ENCODE assay signal across 24 cellular contexts in the genomic region with DNA sequence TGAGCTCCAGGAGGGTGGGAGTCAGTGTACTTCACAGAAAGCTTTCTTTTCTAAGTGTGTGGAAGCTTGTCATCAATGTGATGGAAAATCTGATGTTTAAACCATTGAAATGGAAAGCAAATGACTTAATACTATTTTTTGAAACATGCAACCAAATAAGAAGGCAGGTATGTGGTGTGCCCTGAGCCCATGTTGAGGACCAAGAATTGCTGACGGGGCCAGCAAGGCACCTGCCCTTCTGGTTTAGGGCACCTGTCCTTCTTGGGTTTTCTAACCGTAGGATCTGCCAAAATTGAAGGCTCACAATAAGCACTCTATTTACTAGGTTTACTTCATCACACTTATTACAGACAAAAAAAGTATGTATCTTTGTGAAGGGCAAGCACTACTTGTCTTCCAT.
"Had no signal": no experiment of that assay in that cellular context is flagged by ENCODE, and none has a peak within 500 bp of the region (broad histone marks: within the 10 kb centered on the region; RNA-seq: fewer than 3 reads in every experiment).

No MANE protein-coding gene starts in this region.

- H3K4me1 ChIP-seq: colonic mucosa, esophagus squamous epithelium, gastrocnemius medialis, heart right ventricle, left lung, lower lobe of right lung had no signal

- ATAC-seq: effector memory CD8-positive, alpha-beta T cell; esophagus mucosa; gastrocnemius medialis; heart right ventricle; left cardiac atrium; left lung; left ventricle myocardium superior; lower lobe of right lung had no signal

- H3K4me3 ChIP-seq: colonic mucosa, esophagus squamous epithelium, gastrocnemius medialis, heart right ventricle, left lung, lower lobe of right lung had no signal

- DNase-seq: colonic mucosa; cortex of kidney; effector CD8-positive, alpha-beta T cell; effector memory CD8-positive, alpha-beta T cell; endodermal cell; erythroblast; esophagus squamous epithelium; foreskin fibroblast; foreskin melanocyte; gastrocnemius medialis; glutamatergic neuron; head of caudate nucleus; heart right ventricle; hippocampal formation; left cardiac atrium; left lung; left ventricle myocardium superior; lower lobe of right lung; midbrain had no signal

- FAIRE-seq: endometrium, islet of Langerhans, keratinocyte had no signal

- H3K27ac ChIP-seq: colonic mucosa, epithelial cell of prostate, esophagus squamous epithelium, gastrocnemius medialis, heart right ventricle, left lung, lower lobe of right lung had no signal

- H3K9me3 ChIP-seq: colonic mucosa, esophagus squamous epithelium, gastrocnemius medialis, heart right ventricle, left lung, lower lobe of right lung had no signal

- H3K36me3 ChIP-seq: colonic mucosa, esophagus squamous epithelium, gastrocnemius medialis, heart right ventricle, left lung, lower lobe of right lung had no signal

- H3K27me3 ChIP-seq: colonic mucosa, esophagus squamous epithelium, gastrocnemius medialis, heart right ventricle, left lung had no signal
